9 cellular contexts compared by ENCODE assay signal in the genomic region with DNA sequence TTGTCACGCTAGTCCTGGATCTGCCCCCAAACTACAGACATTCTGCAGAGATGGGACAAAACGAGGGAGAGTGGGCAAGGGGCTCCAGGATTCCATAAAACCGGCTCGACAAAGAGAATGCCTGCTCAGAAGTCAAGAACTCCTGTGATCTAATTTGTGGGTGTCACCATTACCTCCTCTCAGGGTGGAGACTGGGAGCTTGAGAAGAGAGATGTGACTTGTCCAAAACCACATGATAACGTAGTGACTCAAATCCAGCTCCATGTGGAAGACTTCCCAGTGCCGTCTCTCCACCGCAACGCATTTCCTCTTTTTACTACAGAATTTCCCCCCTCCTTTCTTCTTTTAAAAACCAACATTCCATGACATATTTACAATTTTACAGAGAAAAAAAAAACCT. TPM values are rescaled to one million over a fixed set of nuclear protein-coding genes. Genes with fewer than 3 reads are reported as not detected.
DNase-seq lines count a peak whose midpoint lies in the region; ATAC-seq and TF ChIP-seq lines count a peak whose summit lies in the region.
"Had no signal": no experiment of that assay in that cellular context is flagged by ENCODE, and none has a peak within 500 bp of the region (broad histone marks: within the 10 kb centered on the region; RNA-seq: fewer than 3 reads in every experiment).

No MANE protein-coding gene starts in this region.

- TF ChIP-seq CTCF in left ventricle myocardium inferior (IDR thresholded peaks at IDR 0.05; ENCODE audit: borderline replicate concordance): no peak

- H3K27ac ChIP-seq in ACC112 (ENCODE audit: low read depth, low read length) (peak overlapping the region; percentile 52), left ventricle myocardium inferior (replicated peaks) (peak overlapping the region; percentile 81)

- peaks cover 63% of the 10 kb centered on the region for H3K4me1 Mint-ChIP-seq in activated T-cell treated with anti-CD3 and anti-CD28 coated beads, Interleukin-2, amount 50 U/mL, for 72 hours (ENCODE audit: low read depth)

- H3K36me3 Mint-ChIP-seq in activated T-cell treated with anti-CD3 and anti-CD28 coated beads, Interleukin-2, amount 50 U/mL, for 72 hours (ENCODE audit: insufficient read depth in 2 of 2): peaks cover 0 to 7% of the 10 kb centered on the region in 2 donors

- peaks cover 0 to 2% of the 10 kb centered on the region in 2 donors for H3K9me3 Mint-ChIP-seq in activated T-cell treated with anti-CD3 and anti-CD28 coated beads, Interleukin-2, amount 50 U/mL, for 72 hours

- no peaks in the 10 kb centered on the region for H3K9me3 ChIP-seq in left ventricle myocardium inferior (replicated peaks)

- H2AFZ ChIP-seq in ACC112 (ENCODE audit: low read length, unreplicated experiment): peak overlapping the region; percentile 7

- DNase-seq in H4 (ENCODE audit: low spot score) (peak; percentile 85), left ventricle myocardium inferior (no peak), NCI-H1092 (lab: John Stamatoyannopoulos, UW) (no peak), SIG-M5 treated with dmso at 0.1 percent for 504 hours (lab: John Stamatoyannopoulos, UW; ENCODE audit: unreplicated experiment) (no peak), NCI-H524 treated with DMSO at 0.1 percent for 48 hours (lab: John Stamatoyannopoulos, UW) (no peak)
- peak in 1 of 2 donors; percentile 29 for DNase-seq in activated T-cell treated with anti-CD3 and anti-CD28 coated beads, Interleukin-2, amount 50 U/mL, for 72 hours

- H3K4me1 ChIP-seq in ACC112 (ENCODE audit: control insufficient read depth, insufficient read depth, low read length, unreplicated experiment) (peaks cover 44% of the 10 kb centered on the region), left ventricle myocardium inferior (peaks cover 44% of the 10 kb centered on the region)

- peaks cover 29% of the 10 kb centered on the region for H3K79me2 ChIP-seq in ACC112 (ENCODE audit: control insufficient read depth, insufficient read depth, low read length, unreplicated experiment)

- no peaks in the 10 kb centered on the region for H3K27me3 Mint-ChIP-seq in activated T-cell treated with anti-CD3 and anti-CD28 coated beads, Interleukin-2, amount 50 U/mL, for 72 hours (ENCODE audit: low read depth)
- H3K27me3 Mint-ChIP-seq: progenitor cell of endocrine pancreas had no signal

- H3K4me3 Mint-ChIP-seq in activated T-cell treated with anti-CD3 and anti-CD28 coated beads, Interleukin-2, amount 50 U/mL, for 72 hours: peak overlapping the region; percentile 13 to 84

- no peaks in the 10 kb centered on the region for H3K27me3 ChIP-seq in ACC112 (ENCODE audit: insufficient read depth, low read length)
- no peaks in the 10 kb centered on the region for H3K27me3 ChIP-seq in left ventricle myocardium inferior (ENCODE audit: low read depth)

- peak overlapping the region; percentile 88 for H3K27ac Mint-ChIP-seq in activated T-cell treated with anti-CD3 and anti-CD28 coated beads, Interleukin-2, amount 50 U/mL, for 72 hours
- H3K27ac Mint-ChIP-seq: progenitor cell of endocrine pancreas had no signal

- ATAC-seq in activated T-cell treated with anti-CD3 and anti-CD28 coated beads, Interleukin-2, amount 50 U/mL, for 72 hours (replicated peaks in 1 of 2): peak; percentile 53 to 75
- ATAC-seq in HG03442 (IDR thresholded peaks at IDR 0.05; ENCODE audit: unreplicated experiment): no peak

- peak overlapping the region; percentile 56 for H3K4me3 ChIP-seq in ACC112 (ENCODE audit: low read depth, low read length)
- peak overlapping the region; percentile 30 for H3K4me3 ChIP-seq in left ventricle myocardium inferior

- H3K36me3 ChIP-seq in ACC112 (ENCODE audit: insufficient read depth, low read length) (no peaks in the 10 kb centered on the region), left ventricle myocardium inferior (no peaks in the 10 kb centered on the region)

- intact Hi-C loops in left ventricle myocardium inferior (cut with micrococcal nuclease): no loop called here

RNA-seq across cellular contexts. Expression of a gene that starts 44.3 kb away (rescaled TPM):
- 4.3 and 5.2 TPM in 2 replicates for total RNA-seq in H4 (2014; rRNA removed; shearing (Covaris generic))
- 10 to 100 TPM; 37.2 to 43.0 TPM for total RNA-seq in activated T-cell treated with anti-CD3 and anti-CD28 coated beads, Interleukin-2, amount 50 U/mL, for 72 hours
- total RNA-seq in left ventricle myocardium inferior: 1.4 TPM
